In genomic region chr3:139307601-139308146, GRCh38 we compare ENCODE assay signal across 17 cellular contexts.
"Had no signal": no experiment of that assay in that cellular context is flagged by ENCODE, and none has a peak within 500 bp of the region (broad histone marks: within the 10 kb centered on the region; RNA-seq: fewer than 3 reads in every experiment).

No MANE protein-coding gene starts in this region.

- H3K4me3 Mint-ChIP-seq: memory B cell, nephron progenitor cell, type B pancreatic cell, WTC11 had no signal

- H3K27ac ChIP-seq: coronary artery, esophagus squamous epithelium, heart right ventricle, thoracic aorta, vagina had no signal

- H3K36me3 ChIP-seq: esophagus squamous epithelium, heart right ventricle, thoracic aorta, vagina had no signal

- H3K4me1 Mint-ChIP-seq: memory B cell had no signal

- ATAC-seq: activated naive CD4-positive, alpha-beta T cell treated with anti-CD3 and anti-CD28 coated beads, Interleukin-2, amount 50 U/mL, for 72 hours; heart right ventricle; left cardiac atrium; WTC11 had no signal

- H3K9me3 Mint-ChIP-seq: activated naive CD4-positive, alpha-beta T cell treated with anti-CD3 and anti-CD28 coated beads, Interleukin-2, amount 50 U/mL, for 72 hours; memory B cell; nephron progenitor cell; type B pancreatic cell; WTC11 had no signal

- H3K27me3 ChIP-seq: esophagus squamous epithelium, heart right ventricle, vagina had no signal

- H3K36me3 Mint-ChIP-seq: activated naive CD4-positive, alpha-beta T cell treated with anti-CD3 and anti-CD28 coated beads, Interleukin-2, amount 50 U/mL, for 72 hours; memory B cell; type B pancreatic cell; WTC11 had no signal

- H3K27ac Mint-ChIP-seq: activated naive CD4-positive, alpha-beta T cell treated with anti-CD3 and anti-CD28 coated beads, Interleukin-2, amount 50 U/mL, for 72 hours; memory B cell; nephron progenitor cell; type B pancreatic cell; WTC11 had no signal

- H3K4me3 ChIP-seq: coronary artery, esophagus squamous epithelium, heart right ventricle, thoracic aorta, vagina had no signal

- DNase-seq: activated T-cell treated with anti-CD3 and anti-CD28 coated beads, Interleukin-2, amount 50 U/mL, for 1 hour; amniotic stem cell; cerebellar nuclear complex; esophagus squamous epithelium; heart right ventricle; islet precursor cell; left cardiac atrium; nephron progenitor cell; stimulated activated CD4-positive, alpha-beta T cell treated with anti-CD3 and anti-CD28 coated beads, Interleukin-2, amount 100 ng/mL, for 48 hours; stimulated activated naive CD4-positive, alpha-beta T cell treated with Interleukin-2 at 50 U/mL for 16 hours had no signal

- H3K4me1 ChIP-seq: esophagus squamous epithelium had no signal

- H3K9me3 ChIP-seq: esophagus squamous epithelium, heart right ventricle, thoracic aorta, vagina had no signal
